In genomic region chr12:48890657-48891418, GRCh38 we compare ENCODE assay signal across 8 cellular contexts. TPM values are rescaled to one million over a fixed set of nuclear protein-coding genes. Genes with fewer than 3 reads are reported as not detected.
A peak's percentile ranks its signal among the peaks of the same experiment; 100 is the strongest.
DNase-seq lines count a peak whose midpoint lies in the region; ATAC-seq, FAIRE-seq and TF ChIP-seq lines count a peak whose summit lies in the region.

No MANE protein-coding gene starts in this region.

- POLR2A ChIA-PET in HEK293T (lab: Yijun Ruan, JAX) = interaction anchor here (1.2 to 4.2 kb wide), 4 partner anchors 18 to 39 kb away, joined by 3 to 62 read pairs (median 10); partner anchors contain the start of genes DDX23 and RND1

- H3K9me3 ChIP-seq in WERI-Rb-1 (ENCODE audit: severe bottlenecking) (no peaks in the 10 kb centered on the region), small intestine (ENCODE audit: control insufficient read depth, low read depth) (no peaks in the 10 kb centered on the region)

- H3K27ac ChIP-seq in WERI-Rb-1 (no peak overlapping the region), small intestine (ENCODE audit: low read depth in 1 of 2, low read length in 1 of 2) (no peak overlapping the region)

- no peak for ATAC-seq in GM21526 (IDR thresholded peaks at IDR 0.05; ENCODE audit: low FRiP score, unreplicated experiment)

- H3K36me3 ChIP-seq in WERI-Rb-1 (no peaks in the 10 kb centered on the region), small intestine (ENCODE audit: control insufficient read depth in 2 of 2, insufficient read depth in 2 of 2, low read length in 2 of 2) (no peaks in the 10 kb centered on the region)

- CTCF ChIA-PET in HEK293T (lab: Yijun Ruan, JAX) = interaction anchor here (0.6 to 4.3 kb wide), 25 partner anchors 8 to 476 kb away, joined by 3 to 68 read pairs (median 4); partner anchors contain the start of genes ARF3, DDX23 and RND1

- no peak for FAIRE-seq in small intestine (lab: Jason Lieb, UNC)

- H3K27me3 ChIP-seq in WERI-Rb-1 (ENCODE audit: insufficient read depth, low read depth, severe bottlenecking) (no peaks in the 10 kb centered on the region), small intestine (ENCODE audit: control insufficient read depth in 2 of 2, insufficient read depth in 2 of 2, low read length in 2 of 2) (no peaks in the 10 kb centered on the region)

- H3K4me1 ChIP-seq in small intestine (ENCODE audit: control insufficient read depth in 2 of 2, insufficient read depth in 1 of 2, low read depth in 1 of 2, low read length in 1 of 2) = no peaks in the 10 kb centered on the region

- in situ Hi-C loops in T47D (cut with HindIII; ENCODE audit: low pct_unique_long_range_greater_than_20kb, low sequenced_read_pairs) = no loop called here

- peak overlapping the region; percentile 22; the same call in 1 of the 2 replicates for H3K4me3 ChIP-seq in WERI-Rb-1 (ENCODE audit: low read depth, low read length)
- H3K4me3 ChIP-seq in small intestine (ENCODE audit: low read depth in 1 of 2, low read length in 2 of 2) = no peak overlapping the region

- WGBS in small intestine, 3 donors = 5 to 9% (median 6%) methylated on average over 28 to 37 of the region's 37 CpGs

- peak; percentile 93 for TF ChIP-seq CTCF in WERI-Rb-1 (IDR thresholded peaks at IDR 0.05; ENCODE audit: low read depth, low read length)

- DNase-seq in COLO829 (ENCODE audit: low spot score) (peak; percentile 45), HEK293T (ENCODE audit: extremely low spot score) (peak; percentile 85), NCI-H2107 (lab: John Stamatoyannopoulos, UW) (peak; percentile 39), WERI-Rb-1 (peak; percentile 89), T47D (ENCODE audit: low read depth in 1 of 2, low spot score in 1 of 2) (peak; percentile 38 to 85), iPS-NIHi7 (ENCODE audit: extremely low spot score) (peak; percentile 87), small intestine (peak; percentile 69)

TF ChIP-seq in HEK293T, 16 proteins besides CTCF, POLR2A, EP300 and RAD21:
- TF ChIP-seq SUZ12 (IDR thresholded peaks at IDR 0.05) (no peak), PKNOX1 (IDR thresholded peaks at IDR 0.05) (0 out of 2 replicates have a peak, but pooled peaks have one; percentile 4), ELF4 (IDR thresholded peaks at IDR 0.05) (no peak)

RNA-seq across cellular contexts. Expression of gene RND1, which starts 25.2 kb away (rescaled TPM):
- 1 to 10 TPM; 3.8 to 6.3 (median 4.9) TPM for polyA plus RNA-seq in small intestine

RNA-seq across cellular contexts. Expression of gene FKBP11, which starts 34.5 kb away (rescaled TPM):
- polyA plus RNA-seq in small intestine = 10 to 100 TPM; 22.4 to 82.7 (median 52.4) TPM

RNA-seq across cellular contexts. Expression of gene DDX23, which starts 38.9 kb away (rescaled TPM):
- polyA plus RNA-seq in small intestine = 10 to 100 TPM; 53.2 to 59.3 (median 55.0) TPM

Comparison
In these comparisons a context has a peak if more than half of its experiments do, and no peak if none do; other contexts are left out.
1. DNase-seq: peak in every context shown above with its lines; median percentile 89 in WERI-Rb-1; 87 in iPS-NIHi7; 85 in HEK293T; 69 in small intestine; 62 in T47D; 45 in COLO829; 39 in NCI-H2107.